ENCODE assay signal across 15 cellular contexts in the genomic region with DNA sequence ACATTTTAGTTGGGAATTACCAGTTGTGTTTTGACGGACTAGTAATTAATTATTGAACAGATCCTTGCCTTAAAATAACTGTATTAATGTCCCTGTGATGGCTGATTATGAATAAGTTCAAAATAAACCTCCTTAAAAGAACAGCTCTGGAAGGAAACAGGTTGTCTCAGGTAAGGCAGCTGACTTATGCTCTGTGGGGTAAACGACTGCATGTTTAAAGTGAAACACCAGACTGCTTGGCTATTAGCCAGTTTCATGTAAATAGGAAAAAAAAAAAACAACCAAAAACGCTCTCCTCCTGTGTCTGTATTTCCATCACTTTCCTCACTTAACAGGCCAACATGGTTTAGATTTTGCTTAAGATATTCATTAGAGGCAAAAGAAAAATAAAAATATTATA.
DNase-seq lines count a peak whose midpoint lies in the region; ATAC-seq lines count a peak whose summit lies in the region.
"Had no signal": no experiment of that assay in that cellular context is flagged by ENCODE, and none has a peak within 500 bp of the region (broad histone marks: within the 10 kb centered on the region; RNA-seq: fewer than 3 reads in every experiment).

No MANE protein-coding gene starts in this region.

- intact Hi-C loops in activated CD4-positive, alpha-beta memory T cell treated with anti-CD3 and anti-CD28 coated beads for 36 hours (cut with micrococcal nuclease), result no loop called here

- no peaks in the 10 kb centered on the region for H3K9me3 Mint-ChIP-seq in activated CD4-positive, alpha-beta memory T cell treated with anti-CD3 and anti-CD28 coated beads for 36 hours

- DNase-seq in DMS153 (lab: John Stamatoyannopoulos, UW), result peak; percentile 11
- DNase-seq in DMS153 treated with DMSO at 0.1 percent for 48 hours (lab: John Stamatoyannopoulos, UW; ENCODE audit: unreplicated experiment), result no peak
- DNase-seq in DMS 273 (lab: John Stamatoyannopoulos, UW; ENCODE audit: unreplicated experiment), result peak; percentile 79
- DNase-seq in NCI-H1105 treated with DMSO at 0.1 percent for 48 hours (lab: John Stamatoyannopoulos, UW), result peak; percentile 49
- peak; percentile 94 for DNase-seq in NCI-H2171 treated with DMSO at 0.1 percent for 48 hours (lab: John Stamatoyannopoulos, UW)
- no peak for DNase-seq in activated CD4-positive, alpha-beta memory T cell treated with anti-CD3 and anti-CD28 coated beads for 36 hours
- no peak for DNase-seq in iPS-NIHi11 (ENCODE audit: low spot score)
- DNase-seq: CD8-positive, alpha-beta T cell; COR-L47; DND-41; GDM1; HCEC 1CT; HFFc6 had no signal

- POLR2A ChIA-PET in activated CD4-positive, alpha-beta memory T cell treated with anti-CD3 and anti-CD28 coated beads for 36 hours (lab: Charles Lee), result no interaction called here

- no peak overlapping the region for H3K27ac Mint-ChIP-seq in activated CD4-positive, alpha-beta memory T cell treated with anti-CD3 and anti-CD28 coated beads for 36 hours
- H3K27ac Mint-ChIP-seq: CD14-positive monocyte; CD8-positive, alpha-beta T cell; HFFc6 had no signal

- H3K4me1 Mint-ChIP-seq in activated CD4-positive, alpha-beta memory T cell treated with anti-CD3 and anti-CD28 coated beads for 36 hours (ENCODE audit: low read depth), result no peaks in the 10 kb centered on the region
- H3K4me1 Mint-ChIP-seq: CD14-positive monocyte had no signal

- CTCF ChIA-PET in activated CD4-positive, alpha-beta memory T cell treated with anti-CD3 and anti-CD28 coated beads for 36 hours (lab: Charles Lee), result no interaction called here

- no peak for ATAC-seq in GM19035 (IDR thresholded peaks at IDR 0.05; ENCODE audit: unreplicated experiment)
- ATAC-seq: CD8-positive, alpha-beta T cell had no signal

- no peaks in the 10 kb centered on the region for H3K27me3 Mint-ChIP-seq in activated CD4-positive, alpha-beta memory T cell treated with anti-CD3 and anti-CD28 coated beads for 36 hours

- no peaks in the 10 kb centered on the region for H3K36me3 Mint-ChIP-seq in activated CD4-positive, alpha-beta memory T cell treated with anti-CD3 and anti-CD28 coated beads for 36 hours
- H3K36me3 Mint-ChIP-seq: CD14-positive monocyte; CD8-positive, alpha-beta T cell had no signal

- H3K4me3 Mint-ChIP-seq in activated CD4-positive, alpha-beta memory T cell treated with anti-CD3 and anti-CD28 coated beads for 36 hours, result no peak overlapping the region
- H3K4me3 Mint-ChIP-seq: CD14-positive monocyte; CD8-positive, alpha-beta T cell; HFFc6 had no signal

Comparison
In these comparisons a context has a peak if more than half of its experiments do, and no peak if none do; other contexts are left out.
1. DNase-seq: peak in DMS153 (single experiment), DMS 273 (single experiment), NCI-H1105 treated with DMSO at 0.1 percent for 48 hours (single experiment) and NCI-H2171 treated with DMSO at 0.1 percent for 48 hours (single experiment); none in DMS153 treated with DMSO at 0.1 percent for 48 hours (single experiment), activated CD4-positive, alpha-beta memory T cell treated with anti-CD3 and anti-CD28 coated beads for 36 hours (single experiment) and iPS-NIHi11 (single experiment).